In genomic region chr15:60021589-60022378, GRCh38 we compare ENCODE assay signal across 1 cellular context.
TF ChIP-seq lines count a peak whose summit lies in the region.

No MANE protein-coding gene starts in this region.

TF ChIP-seq in K562, 482 proteins besides CTCF, POLR2A, EP300 and RAD21 (continued from another document and continues in another):
- TF ChIP-seq CHD7 (IDR thresholded peaks at IDR 0.05; ENCODE audit: low read depth, low read length), result no peak
- TF ChIP-seq ZC3H11A (IDR thresholded peaks at IDR 0.05; ENCODE audit: low read depth, low read length), result no peak
- TF ChIP-seq POLR3G (IDR thresholded peaks at IDR 0.05; ENCODE audit: extremely low read depth, insufficient read length, insufficient replicate concordance), result no peak
- no peak for TF ChIP-seq CBX3 (IDR thresholded peaks at IDR 0.05; ENCODE audit: borderline replicate concordance in 1 of 2, low read length in 2 of 2)
- no peak for TF ChIP-seq SLC30A9 (CRISPR knock-in tag; IDR thresholded peaks at IDR 0.05)
- peak; percentile 87 for TF ChIP-seq ZNF785 (CRISPR knock-in tag; IDR thresholded peaks at IDR 0.05)
- TF ChIP-seq NCOA6 (IDR thresholded peaks at IDR 0.05), result no peak
- TF ChIP-seq MTA3 (IDR thresholded peaks at IDR 0.05; ENCODE audit: borderline replicate concordance), result no peak
- 0 out of 2 replicates have a peak, but pooled peaks have one; percentile 30 for TF ChIP-seq ZNF644 (tag; IDR thresholded peaks at IDR 0.05; ENCODE audit: low read depth)
- peak; percentile 100 for TF ChIP-seq ZBTB9 (CRISPR knock-in tag; IDR thresholded peaks at IDR 0.05)
- no peak for TF ChIP-seq SMARCA5 (IDR thresholded peaks at IDR 0.05)
- peak; percentile 98 for TF ChIP-seq BCL6 (CRISPR knock-in tag; IDR thresholded peaks at IDR 0.05)
- no peak for TF ChIP-seq ZNF318 (IDR thresholded peaks at IDR 0.05; ENCODE audit: borderline replicate concordance in 1 of 2, low read depth in 1 of 2)
- no peak for TF ChIP-seq EZH2 (IDR thresholded peaks at IDR 0.05; ENCODE audit: borderline replicate concordance, low read depth, low read length)
- no peak for TF ChIP-seq FOXA1 (IDR thresholded peaks at IDR 0.05; ENCODE audit: borderline replicate concordance)
- peak; percentile 86 to 93 for TF ChIP-seq SRF (CRISPR knock-in tag; IDR thresholded peaks at IDR 0.05)
- TF ChIP-seq ZNF282 (CRISPR knock-in tag; IDR thresholded peaks at IDR 0.05), result no peak
- peak; percentile 93 for TF ChIP-seq ZNF324 (CRISPR knock-in tag; IDR thresholded peaks at IDR 0.05)
- TF ChIP-seq SIN3B (IDR thresholded peaks at IDR 0.05; ENCODE audit: low read depth), result no peak
- TF ChIP-seq TFAP4 (CRISPR knock-in tag; IDR thresholded peaks at IDR 0.05; ENCODE audit: borderline replicate concordance), result no peak
- no peak for TF ChIP-seq MLX (CRISPR knock-in tag; conservative IDR thresholded peaks at IDR 0.05)
- TF ChIP-seq ZNF41 (CRISPR knock-in tag; conservative IDR thresholded peaks at IDR 0.05), result peak; percentile 96
- no peak for TF ChIP-seq XRCC4 (IDR thresholded peaks at IDR 0.05; ENCODE audit: extremely low read depth, insufficient read depth, insufficient read length)
- no peak for TF ChIP-seq KAT7 (CRISPR knock-in tag; IDR thresholded peaks at IDR 0.05; ENCODE audit: borderline replicate concordance)
- TF ChIP-seq HDAC1 (IDR thresholded peaks at IDR 0.05), result no peak
- no peak for TF ChIP-seq RBM39 (optimal IDR thresholded peaks at IDR 0.05; ENCODE audit: low read depth, low read length)
- peak; percentile 99 for TF ChIP-seq ZNF165 (CRISPR knock-in tag; IDR thresholded peaks at IDR 0.05; ENCODE audit: borderline replicate concordance)
- TF ChIP-seq ZZZ3 (IDR thresholded peaks at IDR 0.05), result no peak
- no peak for TF ChIP-seq ZMIZ1 (IDR thresholded peaks at IDR 0.05; ENCODE audit: low read depth in 2 of 2, low read length in 2 of 2)
- no peak for TF ChIP-seq XRCC3 (IDR thresholded peaks at IDR 0.05)
- no peak for TF ChIP-seq PCBP1 (IDR thresholded peaks at IDR 0.05; ENCODE audit: low read depth, low read length, poor library complexity, severe bottlenecking)
- 0 out of 2 replicates have a peak, but pooled peaks have one; percentile 18 for TF ChIP-seq HMG20B (CRISPR knock-in tag; IDR thresholded peaks at IDR 0.05)
- peak; percentile 99 for TF ChIP-seq OTX1 (CRISPR knock-in tag; IDR thresholded peaks at IDR 0.05)
